In genomic region chr2:9556121-9556869, GRCh38 we compare ENCODE assay signal across 8 cellular contexts. TPM values are rescaled to one million over a fixed set of nuclear protein-coding genes. Genes with fewer than 3 reads are reported as not detected.
DNase-seq lines count a peak whose midpoint lies in the region; ATAC-seq and TF ChIP-seq lines count a peak whose summit lies in the region.

No MANE protein-coding gene starts in this region.

- peak overlapping the region; percentile 97 for H3K9ac ChIP-seq in DND-41 (ENCODE audit: low read depth, low read length)

- H3K27me3 ChIP-seq in DND-41 (ENCODE audit: insufficient read depth, low read length, poor library complexity): no peaks in the 10 kb centered on the region
- no peaks in the 10 kb centered on the region for H3K27me3 ChIP-seq in gastrocnemius medialis

- H3K36me3 Mint-ChIP-seq in activated T-helper 17 cell treated with anti-CD3 and anti-CD28 coated beads, Interleukin-2, amount 50 U/mL, for 72 hours (ENCODE audit: low read depth): peaks cover 40% of the 10 kb centered on the region

- H3K9me3 ChIP-seq in DND-41 (ENCODE audit: insufficient read depth, low read length, severe bottlenecking) (no peaks in the 10 kb centered on the region), gastrocnemius medialis (no peaks in the 10 kb centered on the region)

- H3K4me3 ChIP-seq in DND-41 (ENCODE audit: low read depth in 1 of 2, low read length in 2 of 2): peak overlapping the region; percentile 82 to 86; a peak in 3 of 4 replicates
- peak overlapping the region; percentile 69 to 98 (median 92) for H3K4me3 ChIP-seq in gastrocnemius medialis

- H3K36me3 ChIP-seq in DND-41 (ENCODE audit: insufficient read depth, low read length): no peaks in the 10 kb centered on the region; the same call in 1 of the 2 replicates
- no peaks in the 10 kb centered on the region for H3K36me3 ChIP-seq in gastrocnemius medialis

- in situ Hi-C loops in KBM-7 (cut with MboI; ENCODE audit: low pct_unique_long_range_greater_than_20kb, low sequenced_read_pairs): no loop called here
- in situ Hi-C loops in gastrocnemius medialis (cut with MboI; ENCODE audit: low sequenced_read_pairs in 4 of 4): no loop called here

- peak overlapping the region; percentile 89 for H3K4me3 Mint-ChIP-seq in activated T-helper 17 cell treated with anti-CD3 and anti-CD28 coated beads, Interleukin-2, amount 50 U/mL, for 72 hours

- peaks cover 6% of the 10 kb centered on the region; the same call in 1 of the 2 replicates for H4K20me1 ChIP-seq in DND-41 (ENCODE audit: insufficient read depth, low read length)

- peak overlapping the region; percentile 68 for H3K27ac Mint-ChIP-seq in activated T-helper 17 cell treated with anti-CD3 and anti-CD28 coated beads, Interleukin-2, amount 50 U/mL, for 72 hours

- ATAC-seq in DND-41 (ENCODE audit: insufficient read depth, low read depth) (peak; percentile 23), GM21576 (IDR thresholded peaks at IDR 0.05; ENCODE audit: unreplicated experiment) (peak; percentile 18), left ventricle myocardium superior (peak; percentile 62), gastrocnemius medialis (peak; percentile 67 to 73)
- peak; percentile 28 for ATAC-seq in activated T-helper 17 cell treated with anti-CD3 and anti-CD28 coated beads, Interleukin-2, amount 50 U/mL, for 72 hours (replicated peaks)

- H3K4me1 ChIP-seq in DND-41 (ENCODE audit: insufficient read depth, low read length) (peaks cover 43% of the 10 kb centered on the region), gastrocnemius medialis (peaks cover 41 to 45% of the 10 kb centered on the region in 2 donors)

- no peak for TF ChIP-seq POLR2A in gastrocnemius medialis (IDR thresholded peaks at IDR 0.05)

- no peaks in the 10 kb centered on the region for H3K9me3 Mint-ChIP-seq in activated T-helper 17 cell treated with anti-CD3 and anti-CD28 coated beads, Interleukin-2, amount 50 U/mL, for 72 hours

- H3K4me2 ChIP-seq in DND-41 (ENCODE audit: insufficient read depth, low read length): peak overlapping the region; percentile 90

- peaks cover 61% of the 10 kb centered on the region for H3K79me2 ChIP-seq in DND-41 (ENCODE audit: insufficient read depth, low read length)

- peak overlapping the region; percentile 90 for H2AFZ ChIP-seq in DND-41 (ENCODE audit: low read depth, low read length)

- TF ChIP-seq CTCF in DND-41 (IDR thresholded peaks at IDR 0.05; ENCODE audit: borderline replicate concordance, extremely low read depth, low read length, poor library complexity, severe bottlenecking) (no peak), gastrocnemius medialis (IDR thresholded peaks at IDR 0.05 in 4 of 5, conservative IDR thresholded peaks at IDR 0.05 in 1 of 5) (no peak)

- no peaks in the 10 kb centered on the region for H3K27me3 Mint-ChIP-seq in activated T-helper 17 cell treated with anti-CD3 and anti-CD28 coated beads, Interleukin-2, amount 50 U/mL, for 72 hours

- intact Hi-C loops in left ventricle myocardium superior (cut with micrococcal nuclease): no loop called here
- intact Hi-C loops in gastrocnemius medialis (cut with DNase I; ENCODE audit: low total_unique reads): loop anchor here (5.0 to 10.0 kb wide), 2 partner anchors 486 to 1289 kb away; partner anchors contain the start of gene KLF11

- H3K27ac ChIP-seq in DND-41 (ENCODE audit: low read length): peak overlapping the region; percentile 91
- H3K27ac ChIP-seq in gastrocnemius medialis: peak overlapping the region; percentile 96 to 99 (median 98)

- DNase-seq in DND-41: peak; percentile 51
- peak; percentile 37 for DNase-seq in KBM-7
- DNase-seq in left ventricle myocardium superior: no peak
- DNase-seq in gastrocnemius medialis: no peak
- DNase-seq in middle frontal gyrus (ENCODE audit: extremely low spot score, low spot score): no peak
- DNase-seq in DMS153 treated with DMSO at 0.1 percent for 48 hours (lab: John Stamatoyannopoulos, UW; ENCODE audit: unreplicated experiment): no peak

- H3K4me1 Mint-ChIP-seq in activated T-helper 17 cell treated with anti-CD3 and anti-CD28 coated beads, Interleukin-2, amount 50 U/mL, for 72 hours: peaks cover 27% of the 10 kb centered on the region

RNA-seq across cellular contexts. Expression of gene ADAM17, which starts 0.7 kb away (rescaled TPM):
- 10 to 100 TPM; 22.7 to 31.2 TPM for total RNA-seq in activated T-helper 17 cell treated with anti-CD3 and anti-CD28 coated beads, Interleukin-2, amount 50 U/mL, for 72 hours
- 13.7 TPM for total RNA-seq in left ventricle myocardium superior
- total RNA-seq in gastrocnemius medialis: 10 to 100 TPM; 13.5 to 27.1 (median 22.0) TPM

Comparison
In these comparisons a context has a peak if more than half of its experiments do, and no peak if none do; other contexts are left out.
1. ATAC-seq: peak in every context shown above with its lines; median percentile 70 in gastrocnemius medialis; 62 in left ventricle myocardium superior; 28 in activated T-helper 17 cell treated with anti-CD3 and anti-CD28 coated beads, Interleukin-2, amount 50 U/mL, for 72 hours; 23 in DND-41; 18 in GM21576.
2. DNase-seq: peak in DND-41 (single experiment) and KBM-7 (single experiment); none in left ventricle myocardium superior (single experiment), gastrocnemius medialis (0 of 2), middle frontal gyrus (single experiment) and DMS153 treated with DMSO at 0.1 percent for 48 hours (single experiment).